In the genomic region with DNA sequence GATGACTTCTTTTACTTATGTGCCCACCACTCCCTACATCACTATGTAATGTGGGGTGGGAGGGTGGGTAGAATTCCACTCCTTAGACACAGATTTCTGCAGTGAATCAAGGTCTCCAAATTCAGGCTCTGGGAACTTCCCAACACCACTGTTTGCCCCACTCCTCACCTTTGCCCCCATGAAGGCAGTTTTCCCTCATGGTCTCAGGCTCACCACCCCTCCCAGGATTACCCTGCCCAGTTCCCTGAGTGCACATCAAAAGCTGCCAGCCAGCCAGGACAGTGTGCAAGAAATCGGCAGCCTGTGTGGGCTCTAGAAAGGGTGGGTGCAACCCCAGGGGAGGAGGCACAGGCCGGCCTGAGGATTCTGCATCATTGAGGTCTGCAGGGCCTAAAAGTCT, we compare ENCODE assay signal across 37 cellular contexts.
"Had no signal": no experiment of that assay in that cellular context is flagged by ENCODE, and none has a peak within 500 bp of the region (broad histone marks: within the 10 kb centered on the region; RNA-seq: fewer than 3 reads in every experiment).

No MANE protein-coding gene starts in this region.

- H3K4me1 ChIP-seq: adrenal gland, breast epithelium, foreskin keratinocyte had no signal

- ATAC-seq: activated CD4-positive, CD25-positive, alpha-beta regulatory T cell treated with anti-CD3 and anti-CD28 coated beads, Interleukin-2, amount 50 U/mL, for 24 hours; activated CD8-positive, alpha-beta memory T cell treated with anti-CD3 and anti-CD28 coated beads, Interleukin-2, amount 10 ng/mL, durations not matched to agents 7 days and 5 days; activated CD8-positive, alpha-beta T cell treated with anti-CD3 and anti-CD28 coated beads, Interleukin-2, amount 10 ng/mL, durations not matched to agents 7 days and 5 days; effector memory CD8-positive, alpha-beta T cell; foreskin keratinocyte; gastrocnemius medialis; heart left ventricle; T-helper 17 cell had no signal

- H3K4me3 ChIP-seq: adrenal gland, breast epithelium, cardiac muscle cell, coronary artery, esophagus muscularis mucosa, gastrocnemius medialis, heart left ventricle had no signal

- H3K36me3 ChIP-seq: breast epithelium, cardiac muscle cell had no signal

- H3K36me3 Mint-ChIP-seq: activated naive CD4-positive, alpha-beta T cell treated with anti-CD3 and anti-CD28 coated beads, Interleukin-2, amount 10 ng/mL, durations not matched to agents 7 days and 5 days; activated naive CD8-positive, alpha-beta T cell had no signal

- H3K4me3 Mint-ChIP-seq: activated B cell treated with CpG ODN at 0.5 μM for 24 hours; activated CD4-positive, alpha-beta memory T cell treated with anti-CD3 and anti-CD28 coated beads for 36 hours; activated CD8-positive, alpha-beta memory T cell treated with anti-CD3 and anti-CD28 coated beads, Interleukin-2, amount 10 ng/mL, durations not matched to agents 7 days and 5 days; activated CD8-positive, alpha-beta T cell treated with anti-CD3 and anti-CD28 coated beads, Interleukin-2, amount 10 ng/mL, durations not matched to agents 7 days and 5 days; activated naive CD4-positive, alpha-beta T cell treated with anti-CD3 and anti-CD28 coated beads, Interleukin-2, amount 10 ng/mL, durations not matched to agents 7 days and 5 days; activated naive CD8-positive, alpha-beta T cell; activated naive CD8-positive, alpha-beta T cell treated with anti-CD3 and anti-CD28 coated beads, Interleukin-2, amount 50 U/mL, for 24 hours; activated T-helper 1 cell treated with anti-CD3 and anti-CD28 coated beads, Interleukin-12 subunit alpha, Interleukin-12 subunit beta, Interleukin-2, Interleukin-4 antibody, amounts not matched to agents 30 ng/mL and 10 ng/mL and 1 ng/mL, durations not matched to agents 14 hours and 24 hours and 36 hours; brain; effector memory CD8-positive, alpha-beta T cell; T-helper 17 cell; T-helper 2 cell treated with Interferon-gamma antibody and Interleukin-4, amounts not matched to agents 5 μg/mL and 100 μg/mL, for 36 hours had no signal

- H3K9me3 ChIP-seq: adrenal gland, breast epithelium, esophagus muscularis mucosa, gastrocnemius medialis, heart left ventricle had no signal

- H3K27me3 ChIP-seq: adrenal gland, breast epithelium, cardiac muscle cell, esophagus muscularis mucosa, foreskin keratinocyte, gastrocnemius medialis, heart left ventricle had no signal

- H3K27ac Mint-ChIP-seq: activated B cell treated with CpG ODN at 0.5 μM for 24 hours; activated CD4-positive, alpha-beta memory T cell treated with anti-CD3 and anti-CD28 coated beads for 36 hours; activated CD8-positive, alpha-beta memory T cell treated with anti-CD3 and anti-CD28 coated beads, Interleukin-2, amount 10 ng/mL, durations not matched to agents 7 days and 5 days; activated CD8-positive, alpha-beta T cell treated with anti-CD3 and anti-CD28 coated beads, Interleukin-2, amount 10 ng/mL, durations not matched to agents 7 days and 5 days; activated naive CD4-positive, alpha-beta T cell treated with anti-CD3 and anti-CD28 coated beads, Interleukin-2, amount 10 ng/mL, durations not matched to agents 7 days and 5 days; activated naive CD8-positive, alpha-beta T cell; activated naive CD8-positive, alpha-beta T cell treated with anti-CD3 and anti-CD28 coated beads, Interleukin-2, amount 50 U/mL, for 24 hours; activated T-helper 2 cell treated with anti-CD3 and anti-CD28 coated beads, Interferon-gamma antibody, Interleukin-2, Interleukin-4, amounts not matched to agents 10 μg/mL and 5 μg/mL and 100 μg/mL, durations not matched to agents 14 hours and 24 hours and 36 hours; T-helper 17 cell; T-helper 2 cell treated with Interferon-gamma antibody and Interleukin-4, amounts not matched to agents 5 μg/mL and 100 μg/mL, for 36 hours had no signal

- H3K9me3 Mint-ChIP-seq: activated B cell treated with CpG ODN at 0.5 μM for 24 hours; activated CD4-positive, alpha-beta memory T cell treated with anti-CD3 and anti-CD28 coated beads for 36 hours; activated naive CD4-positive, alpha-beta T cell treated with anti-CD3 and anti-CD28 coated beads, Interleukin-2, amount 10 ng/mL, durations not matched to agents 7 days and 5 days; activated naive CD8-positive, alpha-beta T cell treated with anti-CD3 and anti-CD28 coated beads, Interleukin-2, amount 50 U/mL, for 24 hours; activated T-helper 1 cell treated with anti-CD3 and anti-CD28 coated beads, Interleukin-12 subunit alpha, Interleukin-12 subunit beta, Interleukin-2, Interleukin-4 antibody, amounts not matched to agents 30 ng/mL and 10 ng/mL and 1 ng/mL, durations not matched to agents 14 hours and 24 hours and 36 hours; activated T-helper 2 cell treated with anti-CD3 and anti-CD28 coated beads, Interferon-gamma antibody, Interleukin-2, Interleukin-4, amounts not matched to agents 10 μg/mL and 5 μg/mL and 100 μg/mL, durations not matched to agents 14 hours and 24 hours and 36 hours; brain; effector memory CD8-positive, alpha-beta T cell; T-helper 2 cell treated with Interferon-gamma antibody and Interleukin-4, amounts not matched to agents 5 μg/mL and 100 μg/mL, for 36 hours had no signal

- H3K27ac ChIP-seq: adrenal gland, breast epithelium, cardiac muscle cell, coronary artery, esophagus muscularis mucosa, foreskin keratinocyte, gastrocnemius medialis, heart left ventricle, WERI-Rb-1 had no signal

- DNase-seq: activated B cell treated with CpG ODN at 0.5 μM for 24 hours; activated CD4-positive, alpha-beta memory T cell treated with anti-CD3 and anti-CD28 coated beads for 36 hours; activated CD4-positive, alpha-beta T cell treated with anti-CD3 and anti-CD28 coated beads for 48 hours; activated CD8-positive, alpha-beta memory T cell treated with anti-CD3 and anti-CD28 coated beads, Interleukin-2, amount 10 ng/mL, durations not matched to agents 7 days and 5 days; activated CD8-positive, alpha-beta memory T cell treated with anti-CD3 and anti-CD28 coated beads, Interleukin-2, amount 50 U/mL, for 4 hours; activated CD8-positive, alpha-beta T cell treated with anti-CD3 and anti-CD28 coated beads, Interleukin-2, amount 10 ng/mL, durations not matched to agents 7 days and 5 days; activated effector memory CD4-positive, alpha-beta T cell treated with anti-CD3 and anti-CD28 coated beads, Interleukin-2, amount 50 U/mL, for 16 hours; activated naive CD4-positive, alpha-beta T cell treated with anti-CD3 and anti-CD28 coated beads, Interleukin-2, amount 10 ng/mL, durations not matched to agents 7 days and 5 days; activated naive CD8-positive, alpha-beta T cell treated with anti-CD3 and anti-CD28 coated beads, Interleukin-2, amount 50 U/mL, for 24 hours; activated T-cell treated with anti-CD3 and anti-CD28 coated beads, Interleukin-2, amount 50 U/mL, for 1 hour; activated T-cell treated with anti-CD3 and anti-CD28 coated beads, Interleukin-2, amount 50 U/mL, for 48 hours; adrenal gland; amygdala; central memory CD4-positive, alpha-beta T cell; cerebellar nuclear complex; dermis blood vessel endothelial cell; effector CD4-positive, alpha-beta T cell; effector memory CD8-positive, alpha-beta T cell; erythroblast; foreskin keratinocyte; gastrocnemius medialis; glutamatergic neuron; heart left ventricle; T-helper 1 cell; T-helper 17 cell; T1000; WERI-Rb-1 had no signal

- H3K27me3 Mint-ChIP-seq: activated B cell treated with CpG ODN at 0.5 μM for 24 hours; activated CD4-positive, alpha-beta memory T cell treated with anti-CD3 and anti-CD28 coated beads for 36 hours; activated CD8-positive, alpha-beta memory T cell treated with anti-CD3 and anti-CD28 coated beads, Interleukin-2, amount 10 ng/mL, durations not matched to agents 7 days and 5 days; activated naive CD4-positive, alpha-beta T cell treated with anti-CD3 and anti-CD28 coated beads, Interleukin-2, amount 10 ng/mL, durations not matched to agents 7 days and 5 days; activated naive CD8-positive, alpha-beta T cell; activated naive CD8-positive, alpha-beta T cell treated with anti-CD3 and anti-CD28 coated beads, Interleukin-2, amount 50 U/mL, for 24 hours; brain; effector memory CD8-positive, alpha-beta T cell; T-helper 17 cell had no signal

- H3K4me1 Mint-ChIP-seq: activated B cell treated with CpG ODN at 0.5 μM for 24 hours; activated CD8-positive, alpha-beta memory T cell treated with anti-CD3 and anti-CD28 coated beads, Interleukin-2, amount 10 ng/mL, durations not matched to agents 7 days and 5 days; activated naive CD4-positive, alpha-beta T cell treated with anti-CD3 and anti-CD28 coated beads, Interleukin-2, amount 10 ng/mL, durations not matched to agents 7 days and 5 days; activated naive CD8-positive, alpha-beta T cell treated with anti-CD3 and anti-CD28 coated beads, Interleukin-2, amount 50 U/mL, for 24 hours had no signal
